ENCODE assay signal across 18 cellular contexts in the genomic region with DNA sequence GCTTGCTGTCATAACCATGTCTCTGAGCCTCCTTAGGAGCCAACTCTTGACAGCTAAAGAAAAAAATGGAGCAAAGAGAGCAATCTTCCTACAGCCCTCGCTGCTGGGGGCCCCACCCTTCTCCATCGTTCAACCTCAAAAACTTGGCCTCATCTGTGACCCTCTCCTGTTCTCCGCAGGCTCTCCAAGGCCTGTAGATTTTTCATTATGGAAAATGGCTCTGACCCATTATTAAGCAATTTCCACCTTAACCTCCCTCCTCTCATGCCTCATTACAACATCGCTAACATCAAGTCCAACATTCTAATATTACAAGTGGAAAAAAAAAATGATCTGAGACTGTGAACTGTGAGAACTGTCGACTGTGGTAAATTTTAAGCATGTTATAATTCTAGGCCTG.
DNase-seq lines count a peak whose midpoint lies in the region; ATAC-seq, FAIRE-seq and TF ChIP-seq lines count a peak whose summit lies in the region.
"Had no signal": no experiment of that assay in that cellular context is flagged by ENCODE, and none has a peak within 500 bp of the region (broad histone marks: within the 10 kb centered on the region; RNA-seq: fewer than 3 reads in every experiment).

No MANE protein-coding gene starts in this region.

- TF ChIP-seq CTCF in fibroblast of mammary gland (conservative IDR thresholded peaks at IDR 0.05; ENCODE audit: control insufficient read depth, insufficient read depth, low read depth, low read length), result no peak
- TF ChIP-seq CTCF in thoracic aorta (IDR thresholded peaks at IDR 0.05), result no peak

- H2AFZ ChIP-seq in mesenchymal stem cell (ENCODE audit: low read depth, low read length), result no peak overlapping the region

- no peak overlapping the region for H3K18ac ChIP-seq in mesenchymal stem cell (ENCODE audit: low read depth in 1 of 2, low read length in 2 of 2)

- no peak overlapping the region for H2BK5ac ChIP-seq in mesenchymal stem cell (ENCODE audit: low read depth, low read length, poor library complexity, severe bottlenecking)

- H3K27me3 ChIP-seq in mesenchymal stem cell (ENCODE audit: control insufficient read depth in 1 of 2, insufficient read depth in 1 of 2, low read length in 2 of 2) (no peaks in the 10 kb centered on the region), thoracic aorta (replicated peaks; ENCODE audit: insufficient read depth) (no peaks in the 10 kb centered on the region)

- DNase-seq in NCI-H2227 (lab: John Stamatoyannopoulos, UW; ENCODE audit: unreplicated experiment) (peak; percentile 84), fibroblast of mammary gland (ENCODE audit: low read depth) (peak; percentile 64), mesenchymal stem cell (no peak), thoracic aorta (ENCODE audit: low spot score) (no peak), GM19239 (ENCODE audit: insufficient read length, low spot score) (no peak), HTR-8/SVneo (ENCODE audit: insufficient read length, low spot score) (no peak), NCI-H510A treated with DMSO at 0.1 percent for 48 hours (lab: John Stamatoyannopoulos, UW) (no peak)
- DNase-seq in activated CD4-positive, alpha-beta T cell treated with anti-CD3 and anti-CD28 coated beads for 1 hour, result no peak
- DNase-seq: activated CD4-positive, alpha-beta T cell treated with anti-CD3 and anti-CD28 coated beads for 48 hours; activated naive CD4-positive, alpha-beta T cell; DND-41; Kasumi-1; NCI-H2171; stimulated activated CD4-positive, alpha-beta T cell treated with anti-CD3 and anti-CD28 coated beads, Interleukin-12 subunit alpha, Interleukin-12 subunit beta, amount 100 ng/mL, for 4 hours; stimulated activated naive CD4-positive, alpha-beta T cell had no signal

- no peak overlapping the region for H4K8ac ChIP-seq in mesenchymal stem cell (ENCODE audit: low read length)

- H3K23ac ChIP-seq in mesenchymal stem cell (ENCODE audit: low read length in 2 of 2), result no peak overlapping the region

- no peak overlapping the region for H4K91ac ChIP-seq in mesenchymal stem cell (ENCODE audit: low read length)

- H3K4me2 ChIP-seq in mesenchymal stem cell (ENCODE audit: low read length, poor library complexity, severe bottlenecking), result no peak overlapping the region

- H3K4ac ChIP-seq in mesenchymal stem cell (ENCODE audit: low read depth in 1 of 2, low read length in 2 of 2), result no peak overlapping the region

- H3K27ac ChIP-seq in mesenchymal stem cell (ENCODE audit: low read length, poor library complexity, severe bottlenecking) (no peak overlapping the region), thoracic aorta (peak overlapping the region; percentile 60 to 65)

- peak; percentile 61 for ATAC-seq in thoracic aorta (ENCODE audit: insufficient number of reproducible peaks, low FRiP score, low read depth)

- H3K4me1 ChIP-seq in mesenchymal stem cell (ENCODE audit: control insufficient read depth, insufficient read depth, low read depth, low read length) (peaks cover 8% of the 10 kb centered on the region), thoracic aorta (ENCODE audit: control insufficient read depth in 1 of 2, low read depth in 2 of 2) (peaks cover 7 to 24% of the 10 kb centered on the region in 2 donors)
- H3K4me1 ChIP-seq: HAP-1 had no signal

- H3K9me3 ChIP-seq in mesenchymal stem cell (ENCODE audit: control insufficient read depth, low read length) (no peaks in the 10 kb centered on the region), thoracic aorta (no peaks in the 10 kb centered on the region)
- H3K9me3 ChIP-seq: HAP-1 had no signal

- no peak overlapping the region for H2BK120ac ChIP-seq in mesenchymal stem cell (ENCODE audit: low read depth, low read length)

- 79% methylated on average over 3 of the region's 5 CpGs for WGBS in mesenchymal stem cell

- no peak for FAIRE-seq in GM19239 (lab: Jason Lieb, UNC)
- no peak for FAIRE-seq in HTR-8/SVneo (lab: Jason Lieb, UNC)
- FAIRE-seq: GM18507, RCC 7860 had no signal

- H2AK5ac ChIP-seq in mesenchymal stem cell (ENCODE audit: low read length, severe bottlenecking), result peak overlapping the region; percentile 91

- H3K36me3 ChIP-seq in mesenchymal stem cell (ENCODE audit: control insufficient read depth in 1 of 2, insufficient read depth in 2 of 2, low read depth in 1 of 2, low read length in 2 of 2) (no peaks in the 10 kb centered on the region), thoracic aorta (no peaks in the 10 kb centered on the region)
- H3K36me3 ChIP-seq: HAP-1 had no signal

- H3K4me3 ChIP-seq in fibroblast of mammary gland (ENCODE audit: control insufficient read depth, low read depth, low read length) (no peak overlapping the region), mesenchymal stem cell (ENCODE audit: insufficient read depth in 1 of 2, low read depth in 1 of 2, low read length in 2 of 2) (no peak overlapping the region), thoracic aorta (no peak overlapping the region)
- H3K4me3 ChIP-seq: HAP-1 had no signal

- H3K9ac ChIP-seq in mesenchymal stem cell (ENCODE audit: low read length), result no peak overlapping the region

- no peak overlapping the region for H2BK12ac ChIP-seq in mesenchymal stem cell (ENCODE audit: low read length in 2 of 2)

- no peak overlapping the region for H2BK15ac ChIP-seq in mesenchymal stem cell (ENCODE audit: low read depth, poor library complexity, severe bottlenecking)

- no peak overlapping the region for H3K14ac ChIP-seq in mesenchymal stem cell (ENCODE audit: low read length in 2 of 2)

- H3K79me1 ChIP-seq in mesenchymal stem cell (replicated peaks; ENCODE audit: low read length, poor library complexity, severe bottlenecking), result peaks cover 12% of the 10 kb centered on the region

Comparison
In these comparisons a context has a peak if more than half of its experiments do, and no peak if none do; other contexts are left out.
1. DNase-seq: peak in NCI-H2227 (single experiment) and fibroblast of mammary gland (single experiment); none in mesenchymal stem cell (single experiment), thoracic aorta (single experiment), GM19239 (single experiment), HTR-8/SVneo (single experiment), activated CD4-positive, alpha-beta T cell treated with anti-CD3 and anti-CD28 coated beads for 1 hour (single experiment) and NCI-H510A treated with DMSO at 0.1 percent for 48 hours (single experiment).